Comparison of ENCODE assay signal across 8 cellular contexts in the genomic region with DNA sequence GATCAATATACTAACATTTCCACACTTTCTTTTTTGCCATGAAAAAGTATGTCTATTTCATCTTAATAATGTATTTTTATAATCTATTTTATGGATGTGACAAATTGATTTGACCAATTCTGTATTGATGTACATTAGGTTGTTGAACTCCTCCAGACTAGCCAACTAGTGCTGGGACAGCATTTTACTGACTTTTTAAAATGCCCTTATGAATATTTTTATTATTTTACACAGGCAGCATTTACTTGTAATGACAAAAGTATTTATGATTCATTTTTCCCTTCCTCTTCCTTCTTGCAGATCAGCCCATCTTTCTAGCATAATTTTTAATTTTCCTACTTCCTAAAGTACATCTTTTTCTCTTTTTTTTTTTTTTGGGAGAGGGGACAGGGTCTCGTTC. TPM values are rescaled to one million over a fixed set of nuclear protein-coding genes. Genes with fewer than 3 reads are reported as not detected.
DNase-seq lines count a peak whose midpoint lies in the region; ATAC-seq and TF ChIP-seq lines count a peak whose summit lies in the region.

No MANE protein-coding gene starts in this region.

- H3K18ac ChIP-seq in IMR-90 (ENCODE audit: low read depth, low read length) (no peak overlapping the region), mesendoderm (ENCODE audit: low read length) (no peak overlapping the region)

- TF ChIP-seq POLR2A in IMR-90 (IDR thresholded peaks at IDR 0.05; ENCODE audit: low read depth, low read length) (no peak), breast epithelium (IDR thresholded peaks at IDR 0.05) (no peak)

- H2AK9ac ChIP-seq in IMR-90 (replicated peaks; ENCODE audit: low read depth, low read length, poor library complexity) = no peak overlapping the region

- ATAC-seq in IMR-90 (ENCODE audit: low read depth) (no peak), natural killer cell (no peak), HG03354 (IDR thresholded peaks at IDR 0.05; ENCODE audit: poor library complexity, severe bottlenecking, unreplicated experiment) (no peak)

- no peaks in the 10 kb centered on the region for H3K36me3 Mint-ChIP-seq in natural killer cell

- H2BK20ac ChIP-seq in IMR-90 (ENCODE audit: low read depth, low read length) = no peak overlapping the region

- H3K79me1 ChIP-seq in IMR-90 (ENCODE audit: low read depth in 1 of 2, low read length in 2 of 2) (peaks cover 10 to 27% of the 10 kb centered on the region in 2 experiments), mesendoderm (ENCODE audit: low read length) (no peaks in the 10 kb centered on the region)

- H3K27me3 ChIP-seq in IMR-90 (ENCODE audit: control insufficient read depth, insufficient read depth, low read length) = no peaks in the 10 kb centered on the region
- no peaks in the 10 kb centered on the region for H3K27me3 ChIP-seq in breast epithelium
- no peaks in the 10 kb centered on the region for H3K27me3 ChIP-seq in mesendoderm (ENCODE audit: insufficient read depth, low read length, poor library complexity)

- H2BK120ac ChIP-seq in IMR-90 (ENCODE audit: low read depth, low read length) (no peak overlapping the region), mesendoderm (ENCODE audit: low read depth, low read length) (no peak overlapping the region)

- no peaks in the 10 kb centered on the region for H3K36me3 ChIP-seq in IMR-90 (ENCODE audit: control insufficient read depth, insufficient read depth, low read length)
- no peaks in the 10 kb centered on the region for H3K36me3 ChIP-seq in breast epithelium
- H3K36me3 ChIP-seq in mesendoderm (ENCODE audit: control insufficient read depth, insufficient read depth, low read length) = no peaks in the 10 kb centered on the region

- CTCF ChIA-PET in IMR-90 (lab: Yijun Ruan, JAX) = no interaction called here

- H4K91ac ChIP-seq in IMR-90 (ENCODE audit: insufficient read depth, low read depth, low read length) = no peak overlapping the region

- H3K4me2 ChIP-seq in IMR-90 (ENCODE audit: low read depth, low read length) (no peak overlapping the region), mesendoderm (ENCODE audit: low read length) (no peak overlapping the region)

- peak overlapping the region; percentile 70 for H2AFZ ChIP-seq in IMR-90 (replicated peaks; ENCODE audit: low read length, poor library complexity)

- no CpG with 5 or more reads among the region's 1 CpG for WGBS in IMR-90 (ENCODE audit: extremely low coverage in 2 of 2, insufficient read length in 1 of 2), 2 experiments
- WGBS in mesendoderm (ENCODE audit: extremely low coverage, insufficient coverage, low lambda C conversion rate) = no CpG with 5 or more reads among the region's 1 CpG

- TF ChIP-seq CTCF in AG10803 (conservative IDR thresholded peaks at IDR 0.05; ENCODE audit: low read length) (no peak), IMR-90 (conservative IDR thresholded peaks at IDR 0.05; ENCODE audit: low read depth, low read length) (no peak), breast epithelium (IDR thresholded peaks at IDR 0.05) (no peak), natural killer cell (IDR thresholded peaks at IDR 0.05) (no peak)

- intact Hi-C loops in IMR-90 (cut with micrococcal nuclease) = loop anchor here (10.0 kb wide), 1 partner anchor 99 kb away; no protein-coding TSS in a partner anchor
- intact Hi-C loops in breast epithelium (cut with DNase I; ENCODE audit: low total_unique reads) = no loop called here
- intact Hi-C loops in natural killer cell (cut with micrococcal nuclease) = no loop called here

- H4K8ac ChIP-seq in IMR-90 (ENCODE audit: low read depth in 2 of 2, low read length in 2 of 2) = peak overlapping the region in 1 of 2 experiments; percentile 65; a peak in 1 of 4 replicates
- H4K8ac ChIP-seq in mesendoderm (ENCODE audit: low read depth, low read length) = no peak overlapping the region

- no TSS peak for BruUV-seq in IMR-90 (replicated peaks; lab: Mats Ljungman, UMichigan)

- H3K9me3 Mint-ChIP-seq in natural killer cell = no peaks in the 10 kb centered on the region

- in situ Hi-C loops in IMR-90 (cut with MboI; ENCODE audit: low sequenced_read_pairs) = no loop called here

- no peak overlapping the region for H3K14ac ChIP-seq in IMR-90 (replicated peaks; ENCODE audit: low read depth, low read length)

- no peaks in the 10 kb centered on the region for H3K27me3 Mint-ChIP-seq in natural killer cell (ENCODE audit: low read depth in 2 of 2)

- H2BK15ac ChIP-seq in IMR-90 (ENCODE audit: low read depth, low read length) (no peak overlapping the region), mesendoderm (replicated peaks; ENCODE audit: low read depth) (no peak overlapping the region)

- peaks cover 5% of the 10 kb centered on the region for H3K79me2 ChIP-seq in mesendoderm (ENCODE audit: control insufficient read depth, insufficient read depth, low read length)

- no peak overlapping the region for H2BK5ac ChIP-seq in IMR-90 (ENCODE audit: low read depth, low read length, poor library complexity, severe bottlenecking)
- H2BK5ac ChIP-seq in mesendoderm (ENCODE audit: low read length) = no peak overlapping the region

- no peak overlapping the region for H3K23ac ChIP-seq in IMR-90 (ENCODE audit: low read depth, low read length)
- no peak overlapping the region for H3K23ac ChIP-seq in mesendoderm (ENCODE audit: low read length)

- H3K9me1 ChIP-seq in IMR-90 (ENCODE audit: insufficient read depth, low read length) = peaks cover 17% of the 10 kb centered on the region

- H4K5ac ChIP-seq in IMR-90 (ENCODE audit: low read depth, low read length) = no peak overlapping the region; the same call in 1 of the 2 replicates
- no peak overlapping the region for H4K5ac ChIP-seq in mesendoderm (ENCODE audit: low read length)

- H3K56ac ChIP-seq in IMR-90 (ENCODE audit: extremely low read depth, insufficient read depth, low read length) (no peak overlapping the region), mesendoderm (ENCODE audit: low read length) (no peak overlapping the region)

- DNase-seq in AG10803 (ENCODE audit: low read depth) = no peak
- no peak for DNase-seq in IMR-90
- no peak for DNase-seq in breast epithelium (ENCODE audit: low spot score in 2 of 2)
- DNase-seq in natural killer cell = no peak
- no peak for DNase-seq in NCI-H1417 treated with DMSO at 0.1 percent for 48 hours (lab: John Stamatoyannopoulos, UW)
- DNase-seq in DMS114 treated with DMSO at 0.1 percent for 48 hours (lab: John Stamatoyannopoulos, UW; ENCODE audit: unreplicated experiment) = no peak
- DNase-seq in mesendoderm = no peak

- POLR2A ChIA-PET in IMR-90 (lab: Charles Lee; ENCODE audit: unreplicated experiment) = no interaction called here

- peak overlapping the region; percentile 71 for H3K4me3 ChIP-seq in AG10803 (ENCODE audit: low read length)
- no peak overlapping the region for H3K4me3 ChIP-seq in IMR-90 (ENCODE audit: insufficient read depth, low read depth, low read length)
- H3K4me3 ChIP-seq in breast epithelium = peak overlapping the region in 2 of 3 donors; percentile 71 to 88
- no peak overlapping the region for H3K4me3 ChIP-seq in mesendoderm (ENCODE audit: low read length)

- dilution Hi-C loops in IMR-90 (cut with HindIII; ENCODE audit: low sequenced_read_pairs, unreplicated experiment) = no loop called here

- no peak overlapping the region for H2AK5ac ChIP-seq in IMR-90 (ENCODE audit: low read depth, low read length)
- no peak overlapping the region for H2AK5ac ChIP-seq in mesendoderm (ENCODE audit: low read length)

- H4K20me1 ChIP-seq in IMR-90 (ENCODE audit: insufficient read depth, low read length) = 0 out of 2 replicates have a peak, but pooled peaks cover 2% of the 10 kb centered on the region

- H3K27ac ChIP-seq in IMR-90 (ENCODE audit: insufficient read depth, low read length) (no peak overlapping the region), breast epithelium (peak overlapping the region; percentile 96 to 97), mesendoderm (ENCODE audit: low read depth, low read length) (no peak overlapping the region)

- H3K9ac ChIP-seq in IMR-90 (ENCODE audit: low read depth, low read length) (no peak overlapping the region), mesendoderm (ENCODE audit: low read length) (no peak overlapping the region)

- peaks cover 4% of the 10 kb centered on the region for H3K4me1 ChIP-seq in IMR-90 (ENCODE audit: control insufficient read depth, insufficient read depth, low read length)
- peaks cover 4 to 14% of the 10 kb centered on the region in 2 donors for H3K4me1 ChIP-seq in breast epithelium
- H3K4me1 ChIP-seq in mesendoderm (ENCODE audit: control insufficient read depth, low read depth, low read length) = peaks cover 4% of the 10 kb centered on the region

- peaks cover 26 to 50% of the 10 kb centered on the region in 2 donors for H3K4me1 Mint-ChIP-seq in natural killer cell

- H3K4ac ChIP-seq in IMR-90 (ENCODE audit: low read depth, low read length) (no peak overlapping the region), mesendoderm (ENCODE audit: low read depth, low read length) (no peak overlapping the region)

- no peak for TF ChIP-seq RAD21 in IMR-90 (IDR thresholded peaks at IDR 0.05; ENCODE audit: low read length)

- peak overlapping the region; percentile 95 to 97 for H3K27ac Mint-ChIP-seq in natural killer cell

- H3K4me3 Mint-ChIP-seq in natural killer cell = peak overlapping the region; percentile 71

- H3K9me3 ChIP-seq in IMR-90 (ENCODE audit: control insufficient read depth, insufficient read depth, low read length) (no peaks in the 10 kb centered on the region), breast epithelium (no peaks in the 10 kb centered on the region)

RNA-seq across cellular contexts. Expression of a gene that starts 0.9 kb away (rescaled TPM):
- total RNA-seq in IMR-90 (2012; rRNA removed) (10.6 and 14.3 TPM in 2 replicates), breast epithelium (10 to 100 TPM; 13.0 to 27.4 (median 18.7) TPM), natural killer cell (10 to 100 TPM; 17.7 to 33.1 (median 20.6) TPM)
- 10.4 and 12.1 TPM in 2 replicates for polyA plus RNA-seq in IMR-90 (2012; rRNA removed)
- polyA plus RNA-seq in IMR-90 (2012; cell fraction: cytosol; rRNA removed) = 10.7 and 16.6 TPM in 2 replicates
- 10.5 and 24.4 TPM in 2 replicates for polyA plus RNA-seq in IMR-90 (2012; cell fraction: nucleus; rRNA removed; ENCODE audit: low replicate concordance)
- polyA plus RNA-seq in mesendoderm (2013, experiment 1 of 2) = 11.5 TPM
- polyA plus RNA-seq in mesendoderm (2013, experiment 2 of 2) = 11.6 TPM

RNA-seq across cellular contexts. Expression of a gene that starts 4.1 kb away (rescaled TPM):
- total RNA-seq in IMR-90 (2012; rRNA removed) (4.7 and 5.3 TPM in 2 replicates), breast epithelium (10 to 100 TPM; 16.3 to 27.5 (median 20.6) TPM), natural killer cell (100 to 1,000 TPM in 1 of 3 donors, 10 to 100 TPM in 2; 64.2 to 132 (median 69.5) TPM)
- 37.0 and 38.5 TPM in 2 replicates for polyA plus RNA-seq in IMR-90 (2012; rRNA removed)
- 20.7 and 33.0 TPM in 2 replicates for polyA plus RNA-seq in IMR-90 (2012; cell fraction: cytosol; rRNA removed)
- polyA plus RNA-seq in IMR-90 (2012; cell fraction: nucleus; rRNA removed; ENCODE audit: low replicate concordance) = 77.0 and 95.3 TPM in 2 replicates
- 42.3 TPM for polyA plus RNA-seq in mesendoderm (2013, experiment 1 of 2)
- polyA plus RNA-seq in mesendoderm (2013, experiment 2 of 2) = 43.2 TPM

RNA-seq across cellular contexts. Expression of a gene that starts 36.9 kb away (rescaled TPM):
- total RNA-seq in IMR-90 (2012; rRNA removed) (34.4 and 36.1 TPM in 2 replicates), breast epithelium (10 to 100 TPM; 45.1 to 95.0 (median 90.3) TPM), natural killer cell (100 to 1,000 TPM; 116 to 132 (median 128) TPM)
- polyA plus RNA-seq in IMR-90 (2012; rRNA removed) = 106 and 107 TPM in 2 replicates
- polyA plus RNA-seq in IMR-90 (2012; cell fraction: cytosol; rRNA removed) = 63.8 and 170 TPM in 2 replicates
- polyA plus RNA-seq in IMR-90 (2012; cell fraction: nucleus; rRNA removed; ENCODE audit: low replicate concordance) = 249 and 529 TPM in 2 replicates
- 156 TPM for polyA plus RNA-seq in mesendoderm (2013, experiment 1 of 2)
- polyA plus RNA-seq in mesendoderm (2013, experiment 2 of 2) = 150 TPM

RNA-seq across cellular contexts. Expression of a gene that starts 47.2 kb away (rescaled TPM):
- 40.7 and 41.4 TPM in 2 replicates for total RNA-seq in IMR-90 (2012; rRNA removed)
- polyA plus RNA-seq in IMR-90 (2012; rRNA removed) = 122 and 136 TPM in 2 replicates
- polyA plus RNA-seq in IMR-90 (2012; cell fraction: cytosol; rRNA removed) = 130 and 154 TPM in 2 replicates
- polyA plus RNA-seq in IMR-90 (2012; cell fraction: nucleus; rRNA removed; ENCODE audit: low replicate concordance) = 115 and 277 TPM in 2 replicates
- 10 to 100 TPM; 42.1 to 71.0 (median 59.3) TPM for total RNA-seq in breast epithelium
- 100 to 1,000 TPM; 137 to 163 (median 161) TPM for total RNA-seq in natural killer cell
- 53.3 TPM for polyA plus RNA-seq in mesendoderm (2013, experiment 1 of 2)
- 51.9 TPM for polyA plus RNA-seq in mesendoderm (2013, experiment 2 of 2)

RNA-seq across cellular contexts. Expression of a gene that starts 50.9 kb away (rescaled TPM):
- total RNA-seq in IMR-90 (2012; rRNA removed) (not detected in 2 replicates), breast epithelium (under 1 TPM in 2 of 3 donors, not detected in 1; 0.33 to 0.96 TPM), natural killer cell (1 to 10 TPM in 2 of 3 donors, under 1 TPM in 1; 0.35 to 2.4 (median 1.7) TPM)
- polyA plus RNA-seq in IMR-90 (2012; rRNA removed) = 0.10 TPM in 1 of 2 replicates, not detected in the other
- 0.04 TPM in 1 of 2 replicates, not detected in the other for polyA plus RNA-seq in IMR-90 (2012; cell fraction: cytosol; rRNA removed)
- 0.07 and 0.18 TPM in 2 replicates for polyA plus RNA-seq in IMR-90 (2012; cell fraction: nucleus; rRNA removed; ENCODE audit: low replicate concordance)
- polyA plus RNA-seq in mesendoderm (2013, experiment 1 of 2) = 0.08 TPM
- polyA plus RNA-seq in mesendoderm (2013, experiment 2 of 2) = 0.07 TPM

Comparison
In these comparisons a context has a peak if more than half of its experiments do, and no peak if none do; other contexts are left out.
1. H3K4me3 ChIP-seq: peak in AG10803 (single experiment) and breast epithelium (2 of 3); none in IMR-90 (single experiment) and mesendoderm (single experiment).
2. H3K27ac ChIP-seq: peak in breast epithelium (2 of 2); none in IMR-90 (single experiment) and mesendoderm (single experiment).